ENCODE assay signal across 9 cellular contexts in genomic region chr11:126971305-126971704, GRCh38. TPM values are rescaled to one million over a fixed set of nuclear protein-coding genes. Genes with fewer than 3 reads are reported as not detected.
"Had no signal": no experiment of that assay in that cellular context is flagged by ENCODE, and none has a peak within 500 bp of the region (broad histone marks: within the 10 kb centered on the region; RNA-seq: fewer than 3 reads in every experiment).

No MANE protein-coding gene starts in this region.

- ATAC-seq: GM12878 had no signal

- H3K4me3 ChIP-seq: GM12878 had no signal

- FAIRE-seq: G401.6, GM12878, GM12891, GM12892, GM18507, GM19239 had no signal

- DNase-seq: GDM1, GF-D8 had no signal

RNA-seq across cellular contexts. Expression of gene KIRREL3, which starts 29.3 kb away (rescaled TPM):
- total RNA-seq: G401 had no signal
- polyA plus RNA-seq: GM12878 had no signal
